ENCODE assay signal across 20 cellular contexts in the genomic region with DNA sequence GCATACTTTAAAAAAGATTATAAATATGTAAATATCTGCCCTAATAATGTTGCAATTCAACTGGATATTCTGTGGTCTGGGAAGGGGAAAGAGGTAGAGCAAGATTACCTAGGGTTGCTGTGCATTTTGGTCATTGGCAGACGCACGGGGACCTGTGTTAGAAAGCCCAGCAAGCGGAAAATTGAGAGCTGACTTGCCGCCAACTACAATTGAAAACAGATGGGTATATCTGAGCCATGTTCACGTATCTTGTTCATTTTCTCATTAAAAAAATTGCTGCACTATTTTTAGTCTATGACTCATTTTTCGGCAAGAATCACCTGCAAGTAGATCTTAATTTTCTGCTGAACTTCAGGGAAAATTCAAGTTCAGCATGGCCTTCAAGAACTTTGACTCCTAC.
"Had no signal": no experiment of that assay in that cellular context is flagged by ENCODE, and none has a peak within 500 bp of the region (broad histone marks: within the 10 kb centered on the region; RNA-seq: fewer than 3 reads in every experiment).

No MANE protein-coding gene starts in this region.

- H3K9me3 Mint-ChIP-seq: activated naive CD8-positive, alpha-beta T cell treated with anti-CD3 and anti-CD28 coated beads, Interleukin-2, amount 10 ng/mL, durations not matched to agents 7 days and 5 days; memory B cell; stimulated activated naive CD8-positive, alpha-beta T cell treated with anti-CD3 and anti-CD28 coated beads, Interleukin-15, Interleukin-2, amounts not matched to agents 100 ng/mL and 50 ng/mL, for 24 hours had no signal

- H3K4me3 ChIP-seq: breast epithelium, hepatocyte, mucosa of descending colon, neural progenitor cell, prostate gland, tibial nerve, uterus had no signal

- H3K4me3 Mint-ChIP-seq: activated naive CD8-positive, alpha-beta T cell treated with anti-CD3 and anti-CD28 coated beads, Interleukin-2, amount 10 ng/mL, durations not matched to agents 7 days and 5 days; dendritic cell treated with granulocyte-macrophage colony-stimulating factor and Interleukin-4, amounts not matched to agents 40 ng/mL and 50 ng/mL, for 4 days; memory B cell; naive B cell; neural progenitor cell; stimulated activated naive CD8-positive, alpha-beta T cell treated with anti-CD3 and anti-CD28 coated beads, Interleukin-15, Interleukin-2, amounts not matched to agents 100 ng/mL and 50 ng/mL, for 24 hours had no signal

- H3K9ac ChIP-seq: neural progenitor cell had no signal

- H3K9me3 ChIP-seq: mucosa of descending colon, prostate gland, tibial nerve, uterus had no signal

- H3K27ac ChIP-seq: breast epithelium, foreskin keratinocyte, hepatocyte, neural progenitor cell, prostate gland, tibial nerve, uterus had no signal

- DNase-seq: activated CD4-positive, alpha-beta T cell treated with anti-CD3 and anti-CD28 coated beads, Interleukin-2, amount 50 U/mL, for 48 hours; activated naive CD4-positive, alpha-beta T cell; activated naive CD8-positive, alpha-beta T cell treated with anti-CD3 and anti-CD28 coated beads, Interleukin-2, amount 10 ng/mL, durations not matched to agents 7 days and 5 days; activated T-cell treated with anti-CD3 and anti-CD28 coated beads for 4 hours; effector CD8-positive, alpha-beta T cell; foreskin keratinocyte; mucosa of descending colon; naive B cell; right cardiac atrium; T-helper 2 cell; uterus had no signal

- H3K36me3 Mint-ChIP-seq: activated naive CD8-positive, alpha-beta T cell treated with anti-CD3 and anti-CD28 coated beads, Interleukin-2, amount 10 ng/mL, durations not matched to agents 7 days and 5 days; memory B cell; naive B cell; neural progenitor cell had no signal

- H3K36me3 ChIP-seq: breast epithelium, neural progenitor cell, prostate gland, tibial nerve, uterus had no signal

- H3K4me1 Mint-ChIP-seq: activated naive CD8-positive, alpha-beta T cell treated with anti-CD3 and anti-CD28 coated beads, Interleukin-2, amount 10 ng/mL, durations not matched to agents 7 days and 5 days; memory B cell; naive B cell had no signal

- H3K27me3 Mint-ChIP-seq: activated naive CD8-positive, alpha-beta T cell treated with anti-CD3 and anti-CD28 coated beads, Interleukin-2, amount 10 ng/mL, durations not matched to agents 7 days and 5 days; dendritic cell treated with granulocyte-macrophage colony-stimulating factor and Interleukin-4, amounts not matched to agents 40 ng/mL and 50 ng/mL, for 4 days had no signal

- H3K27ac Mint-ChIP-seq: activated naive CD8-positive, alpha-beta T cell treated with anti-CD3 and anti-CD28 coated beads, Interleukin-2, amount 10 ng/mL, durations not matched to agents 7 days and 5 days; dendritic cell treated with granulocyte-macrophage colony-stimulating factor and Interleukin-4, amounts not matched to agents 40 ng/mL and 50 ng/mL, for 4 days; memory B cell; naive B cell; neural progenitor cell; stimulated activated naive CD8-positive, alpha-beta T cell treated with anti-CD3 and anti-CD28 coated beads, Interleukin-15, Interleukin-2, amounts not matched to agents 100 ng/mL and 50 ng/mL, for 24 hours had no signal

- ATAC-seq: esophagus mucosa, foreskin keratinocyte, mucosa of descending colon, right cardiac atrium had no signal
